ENCODE assay signal across 8 cellular contexts in the genomic region with DNA sequence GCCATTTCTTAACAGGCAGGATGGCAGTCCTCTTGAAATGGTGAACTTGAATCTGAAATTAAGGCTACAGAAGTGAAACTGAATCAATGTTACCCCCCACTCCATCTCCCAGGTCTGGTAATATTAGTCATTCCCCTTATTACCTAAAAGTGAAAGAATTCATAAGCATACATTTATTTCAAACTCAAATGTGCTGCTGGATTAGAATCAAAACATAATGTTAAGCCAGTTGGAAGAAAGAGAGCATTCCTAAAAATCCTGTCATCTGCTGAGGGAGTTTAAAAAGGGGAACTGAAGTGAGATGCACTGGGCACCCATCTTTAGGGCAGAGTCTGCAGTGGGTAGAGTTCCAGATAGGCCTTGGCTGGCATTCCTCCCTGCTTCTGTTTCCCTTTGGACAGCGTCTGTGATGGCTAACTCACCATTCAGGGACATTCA. TPM values are rescaled to one million over a fixed set of nuclear protein-coding genes. Genes with fewer than 3 reads are reported as not detected.
A peak's percentile ranks its signal among the peaks of the same experiment; 100 is the strongest.
DNase-seq lines count a peak whose midpoint lies in the region; ATAC-seq and TF ChIP-seq lines count a peak whose summit lies in the region.

No MANE protein-coding gene starts in this region.

- peak; percentile 33 for DNase-seq in NOMO-1 treated with DMSO at 0.1 percent for 48 hours (lab: John Stamatoyannopoulos, UW; ENCODE audit: unreplicated experiment)
- DNase-seq in NOMO-1 treated with dmso at 0.1 percent for 144 hours (lab: John Stamatoyannopoulos, UW; ENCODE audit: unreplicated experiment), result no peak
- DNase-seq in fibroblast of villous mesenchyme (ENCODE audit: low read depth), result peak; percentile 54
- no peak for DNase-seq in Caco-2
- no peak for DNase-seq in mesenteric fat pad (ENCODE audit: low spot score)

- H3K36me3 ChIP-seq in subcutaneous abdominal adipose tissue (ENCODE audit: control insufficient read depth in 5 of 5, insufficient read depth in 5 of 5, low read length in 5 of 5), result peaks cover 0 to 3% (median 0%) of the 10 kb centered on the region in 5 donors
- no peaks in the 10 kb centered on the region for H3K36me3 ChIP-seq in Caco-2 (ENCODE audit: control insufficient read depth, insufficient read depth, low read length)

- no TSS peak for BruUV-seq in Caco-2 (replicated peaks; lab: Mats Ljungman, UMichigan)

- ATAC-seq in SK-N-SH treated with all-trans-retinoic acid at 6 μM for 48 hours, result peak; percentile 84
- ATAC-seq in GM18858 (IDR thresholded peaks at IDR 0.05; ENCODE audit: unreplicated experiment), result no peak

- peaks cover 4% of the 10 kb centered on the region for H3K4me1 Mint-ChIP-seq in Caco-2 (ENCODE audit: low read depth, unreplicated experiment)

- POLR2A ChIA-PET in Caco-2 (lab: Charles Lee), result no interaction called here

- CTCF ChIA-PET in Caco-2 (lab: Charles Lee), result no interaction called here

- H3K4me3 Mint-ChIP-seq in Caco-2 (ENCODE audit: unreplicated experiment), result no peak overlapping the region

- no peaks in the 10 kb centered on the region for H3K27me3 Mint-ChIP-seq in Caco-2 (ENCODE audit: insufficient read depth, unreplicated experiment)

- peaks cover 20% of the 10 kb centered on the region for H3K36me3 Mint-ChIP-seq in Caco-2 (ENCODE audit: insufficient read depth, unreplicated experiment)

- H3K27me3 ChIP-seq in subcutaneous abdominal adipose tissue (ENCODE audit: control insufficient read depth in 5 of 5, insufficient read depth in 4 of 5, low read length in 5 of 5) (no peaks in the 10 kb centered on the region), Caco-2 (replicated peaks; ENCODE audit: control insufficient read depth, insufficient read depth, low read length) (no peaks in the 10 kb centered on the region)

- TF ChIP-seq CTCF in fibroblast of villous mesenchyme (IDR thresholded peaks at IDR 0.05; ENCODE audit: insufficient read depth, low read depth, low read length) (no peak), Caco-2 (IDR thresholded peaks at IDR 0.05; ENCODE audit: insufficient read depth in 1 of 2, low read depth in 1 of 2, low read length in 1 of 2, severe bottlenecking in 1 of 2, unreplicated experiment in 1 of 2) (no peak)

- H3K9me3 Mint-ChIP-seq in Caco-2 (ENCODE audit: unreplicated experiment), result no peaks in the 10 kb centered on the region

- H3K4me3 ChIP-seq in fibroblast of villous mesenchyme (ENCODE audit: low read depth, low read length) (no peak overlapping the region), subcutaneous abdominal adipose tissue (ENCODE audit: low read depth in 1 of 5, low read length in 5 of 5) (no peak overlapping the region), Caco-2 (ENCODE audit: low read depth, low read length) (no peak overlapping the region)

- no peak overlapping the region for H3K9ac ChIP-seq in subcutaneous abdominal adipose tissue (ENCODE audit: low read length in 5 of 5)

- peak overlapping the region; percentile 54 for H3K27ac ChIP-seq in subcutaneous abdominal adipose tissue (ENCODE audit: low read depth, low read length)

- H3K27ac Mint-ChIP-seq in Caco-2 (ENCODE audit: unreplicated experiment), result no peak overlapping the region

- H3K9me3 ChIP-seq in subcutaneous abdominal adipose tissue (ENCODE audit: control insufficient read depth in 5 of 5, low read length in 5 of 5) (no peaks in the 10 kb centered on the region), Caco-2 (no peaks in the 10 kb centered on the region)

- intact Hi-C loops in Caco-2 (cut with micrococcal nuclease; ENCODE audit: unreplicated experiment), result no loop called here

- H3K4me1 ChIP-seq in subcutaneous abdominal adipose tissue (ENCODE audit: control insufficient read depth in 5 of 5, insufficient read depth in 5 of 5, low read length in 5 of 5) (peaks cover 10 to 36% (median 26%) of the 10 kb centered on the region in 5 donors), Caco-2 (no peaks in the 10 kb centered on the region)

TF ChIP-seq in SK-N-SH treated with all-trans-retinoic acid at 6 μM for 48 hours, 23 proteins besides CTCF, POLR2A, EP300 and RAD21 (continues in another document):
- TF ChIP-seq GLIS3 (CRISPR knock-in tag; IDR thresholded peaks at IDR 0.05) (no peak), SNAI2 (CRISPR knock-in tag; IDR thresholded peaks at IDR 0.05) (no peak), OSR1 (CRISPR knock-in tag; IDR thresholded peaks at IDR 0.05) (no peak), PPARA (CRISPR knock-in tag; IDR thresholded peaks at IDR 0.05; ENCODE audit: borderline replicate concordance) (no peak), ZC3H10 (CRISPR knock-in tag; IDR thresholded peaks at IDR 0.05) (no peak), CSDC2 (CRISPR knock-in tag; IDR thresholded peaks at IDR 0.05) (no peak), ARNTL (CRISPR knock-in tag; IDR thresholded peaks at IDR 0.05; ENCODE audit: borderline replicate concordance, low read depth) (no peak), TCF4 (CRISPR knock-in tag; IDR thresholded peaks at IDR 0.05; ENCODE audit: borderline replicate concordance) (no peak), ZNF8 (CRISPR knock-in tag; IDR thresholded peaks at IDR 0.05) (no peak), ZNF565 (CRISPR knock-in tag; conservative IDR thresholded peaks at IDR 0.05; ENCODE audit: low read depth) (no peak), BACH2 (CRISPR knock-in tag; IDR thresholded peaks at IDR 0.05; ENCODE audit: borderline replicate concordance) (no peak)
- TF ChIP-seq, protein P1, sequence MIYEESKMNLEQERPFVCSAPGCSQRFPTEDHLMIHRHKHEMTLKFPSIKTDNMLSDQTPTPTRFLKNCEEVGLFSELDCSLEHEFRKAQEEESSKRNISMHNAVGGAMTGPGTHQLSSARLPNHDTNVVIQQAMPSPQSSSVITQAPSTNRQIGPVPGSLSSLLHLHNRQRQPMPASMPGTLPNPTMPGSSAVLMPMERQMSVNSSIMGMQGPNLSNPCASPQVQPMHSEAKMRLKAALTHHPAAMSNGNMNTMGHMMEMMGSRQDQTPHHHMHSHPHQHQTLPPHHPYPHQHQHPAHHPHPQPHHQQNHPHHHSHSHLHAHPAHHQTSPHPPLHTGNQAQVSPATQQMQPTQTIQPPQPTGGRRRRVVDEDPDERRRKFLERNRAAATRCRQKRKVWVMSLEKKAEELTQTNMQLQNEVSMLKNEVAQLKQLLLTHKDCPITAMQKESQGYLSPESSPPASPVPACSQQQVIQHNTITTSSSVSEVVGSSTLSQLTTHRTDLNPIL (CRISPR knock-in tag; IDR thresholded peaks at IDR 0.05; ENCODE audit: low read depth), result no peak
- TF ChIP-seq, protein P2, sequence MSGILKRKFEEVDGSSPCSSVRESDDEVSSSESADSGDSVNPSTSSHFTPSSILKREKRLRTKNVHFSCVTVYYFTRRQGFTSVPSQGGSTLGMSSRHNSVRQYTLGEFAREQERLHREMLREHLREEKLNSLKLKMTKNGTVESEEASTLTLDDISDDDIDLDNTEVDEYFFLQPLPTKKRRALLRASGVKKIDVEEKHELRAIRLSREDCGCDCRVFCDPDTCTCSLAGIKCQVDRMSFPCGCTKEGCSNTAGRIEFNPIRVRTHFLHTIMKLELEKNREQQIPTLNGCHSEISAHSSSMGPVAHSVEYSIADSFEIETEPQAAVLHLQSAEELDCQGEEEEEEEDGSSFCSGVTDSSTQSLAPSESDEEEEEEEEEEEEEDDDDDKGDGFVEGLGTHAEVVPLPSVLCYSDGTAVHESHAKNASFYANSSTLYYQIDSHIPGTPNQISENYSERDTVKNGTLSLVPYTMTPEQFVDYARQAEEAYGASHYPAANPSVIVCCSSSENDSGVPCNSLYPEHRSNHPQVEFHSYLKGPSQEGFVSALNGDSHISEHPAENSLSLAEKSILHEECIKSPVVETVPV (CRISPR knock-in tag; IDR thresholded peaks at IDR 0.05), result no peak
- TF ChIP-seq, protein P3, sequence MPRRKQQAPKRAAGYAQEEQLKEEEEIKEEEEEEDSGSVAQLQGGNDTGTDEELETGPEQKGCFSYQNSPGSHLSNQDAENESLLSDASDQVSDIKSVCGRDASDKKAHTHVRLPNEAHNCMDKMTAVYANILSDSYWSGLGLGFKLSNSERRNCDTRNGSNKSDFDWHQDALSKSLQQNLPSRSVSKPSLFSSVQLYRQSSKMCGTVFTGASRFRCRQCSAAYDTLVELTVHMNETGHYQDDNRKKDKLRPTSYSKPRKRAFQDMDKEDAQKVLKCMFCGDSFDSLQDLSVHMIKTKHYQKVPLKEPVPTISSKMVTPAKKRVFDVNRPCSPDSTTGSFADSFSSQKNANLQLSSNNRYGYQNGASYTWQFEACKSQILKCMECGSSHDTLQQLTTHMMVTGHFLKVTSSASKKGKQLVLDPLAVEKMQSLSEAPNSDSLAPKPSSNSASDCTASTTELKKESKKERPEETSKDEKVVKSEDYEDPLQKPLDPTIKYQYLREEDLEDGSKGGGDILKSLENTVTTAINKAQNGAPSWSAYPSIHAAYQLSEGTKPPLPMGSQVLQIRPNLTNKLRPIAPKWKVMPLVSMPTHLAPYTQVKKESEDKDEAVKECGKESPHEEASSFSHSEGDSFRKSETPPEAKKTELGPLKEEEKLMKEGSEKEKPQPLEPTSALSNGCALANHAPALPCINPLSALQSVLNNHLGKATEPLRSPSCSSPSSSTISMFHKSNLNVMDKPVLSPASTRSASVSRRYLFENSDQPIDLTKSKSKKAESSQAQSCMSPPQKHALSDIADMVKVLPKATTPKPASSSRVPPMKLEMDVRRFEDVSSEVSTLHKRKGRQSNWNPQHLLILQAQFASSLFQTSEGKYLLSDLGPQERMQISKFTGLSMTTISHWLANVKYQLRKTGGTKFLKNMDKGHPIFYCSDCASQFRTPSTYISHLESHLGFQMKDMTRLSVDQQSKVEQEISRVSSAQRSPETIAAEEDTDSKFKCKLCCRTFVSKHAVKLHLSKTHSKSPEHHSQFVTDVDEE (CRISPR knock-in tag; IDR thresholded peaks at IDR 0.05), result no peak
- TF ChIP-seq, protein P4, sequence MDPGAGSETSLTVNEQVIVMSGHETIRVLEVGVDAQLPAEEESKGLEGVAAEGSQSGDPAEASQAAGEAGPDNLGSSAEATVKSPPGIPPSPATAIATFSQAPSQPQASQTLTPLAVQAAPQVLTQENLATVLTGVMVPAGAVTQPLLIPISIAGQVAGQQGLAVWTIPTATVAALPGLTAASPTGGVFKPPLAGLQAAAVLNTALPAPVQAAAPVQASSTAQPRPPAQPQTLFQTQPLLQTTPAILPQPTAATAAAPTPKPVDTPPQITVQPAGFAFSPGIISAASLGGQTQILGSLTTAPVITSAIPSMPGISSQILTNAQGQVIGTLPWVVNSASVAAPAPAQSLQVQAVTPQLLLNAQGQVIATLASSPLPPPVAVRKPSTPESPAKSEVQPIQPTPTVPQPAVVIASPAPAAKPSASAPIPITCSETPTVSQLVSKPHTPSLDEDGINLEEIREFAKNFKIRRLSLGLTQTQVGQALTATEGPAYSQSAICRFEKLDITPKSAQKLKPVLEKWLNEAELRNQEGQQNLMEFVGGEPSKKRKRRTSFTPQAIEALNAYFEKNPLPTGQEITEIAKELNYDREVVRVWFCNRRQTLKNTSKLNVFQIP (CRISPR knock-in tag; IDR thresholded peaks at IDR 0.05; ENCODE audit: borderline replicate concordance, low read depth), result no peak

RNA-seq across cellular contexts. Expression of a gene that starts 17.4 kb away (rescaled TPM):
- 45.1 and 63.0 TPM in 2 replicates for total RNA-seq in fibroblast of villous mesenchyme
- total RNA-seq in Caco-2 (2022), result 39.9 and 40.2 TPM in 2 replicates
- 48.5 TPM for total RNA-seq in mesenteric fat pad

RNA-seq across cellular contexts. Expression of a gene that starts 17.8 kb away (rescaled TPM):
- 21.6 and 27.4 TPM in 2 replicates for total RNA-seq in fibroblast of villous mesenchyme
- total RNA-seq in Caco-2 (2022), result 12.8 and 14.1 TPM in 2 replicates
- 16.0 TPM for total RNA-seq in mesenteric fat pad

RNA-seq across cellular contexts. Expression of a gene that starts 33.3 kb away (rescaled TPM):
- under 0.01 and 0.32 TPM in 2 replicates for total RNA-seq in fibroblast of villous mesenchyme
- 3.4 and 3.5 TPM in 2 replicates for total RNA-seq in Caco-2 (2022)
- 1.2 TPM for total RNA-seq in mesenteric fat pad

Comparison
In these comparisons a context has a peak if more than half of its experiments do, and no peak if none do; other contexts are left out.
1. DNase-seq: peak in NOMO-1 treated with DMSO at 0.1 percent for 48 hours (single experiment) and fibroblast of villous mesenchyme (single experiment); none in NOMO-1 treated with dmso at 0.1 percent for 144 hours (single experiment), Caco-2 (0 of 2) and mesenteric fat pad (single experiment).